In genomic region chr18:55517055-55517454, GRCh38 we compare ENCODE assay signal across 1 cellular context.
TF ChIP-seq lines count a peak whose summit lies in the region.

No MANE protein-coding gene starts in this region.

TF ChIP-seq in IMR-90, 13 proteins besides CTCF, POLR2A, EP300 and RAD21 (continued from another document):
- TF ChIP-seq USF2 (IDR thresholded peaks at IDR 0.05; ENCODE audit: low read depth, low read length) = peak; percentile 37; the same call in 1 of the 2 replicates
- TF ChIP-seq NFE2L2 (IDR thresholded peaks at IDR 0.05; ENCODE audit: low read depth, low read length) = peak; percentile 28; the same call in 1 of the 2 replicates
